ENCODE assay signal across 2 cellular contexts in genomic region chr1:25799758-25800537, GRCh38.
TF ChIP-seq lines count a peak whose summit lies in the region.

A gene with protein sequence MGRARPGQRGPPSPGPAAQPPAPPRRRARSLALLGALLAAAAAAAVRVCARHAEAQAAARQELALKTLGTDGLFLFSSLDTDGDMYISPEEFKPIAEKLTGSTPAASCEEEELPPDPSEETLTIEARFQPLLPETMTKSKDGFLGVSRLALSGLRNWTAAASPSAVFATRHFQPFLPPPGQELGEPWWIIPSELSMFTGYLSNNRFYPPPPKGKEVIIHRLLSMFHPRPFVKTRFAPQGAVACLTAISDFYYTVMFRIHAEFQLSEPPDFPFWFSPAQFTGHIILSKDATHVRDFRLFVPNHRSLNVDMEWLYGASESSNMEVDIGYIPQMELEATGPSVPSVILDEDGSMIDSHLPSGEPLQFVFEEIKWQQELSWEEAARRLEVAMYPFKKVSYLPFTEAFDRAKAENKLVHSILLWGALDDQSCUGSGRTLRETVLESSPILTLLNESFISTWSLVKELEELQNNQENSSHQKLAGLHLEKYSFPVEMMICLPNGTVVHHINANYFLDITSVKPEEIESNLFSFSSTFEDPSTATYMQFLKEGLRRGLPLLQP (plus strand): TSS chr1:25800193. CDS start chr1:25800231, 38 bp downstream.

TF ChIP-seq in GM23338, 12 proteins besides CTCF, POLR2A, EP300 and RAD21 (continued from another document and continues in another):
- TF ChIP-seq, protein P1, sequence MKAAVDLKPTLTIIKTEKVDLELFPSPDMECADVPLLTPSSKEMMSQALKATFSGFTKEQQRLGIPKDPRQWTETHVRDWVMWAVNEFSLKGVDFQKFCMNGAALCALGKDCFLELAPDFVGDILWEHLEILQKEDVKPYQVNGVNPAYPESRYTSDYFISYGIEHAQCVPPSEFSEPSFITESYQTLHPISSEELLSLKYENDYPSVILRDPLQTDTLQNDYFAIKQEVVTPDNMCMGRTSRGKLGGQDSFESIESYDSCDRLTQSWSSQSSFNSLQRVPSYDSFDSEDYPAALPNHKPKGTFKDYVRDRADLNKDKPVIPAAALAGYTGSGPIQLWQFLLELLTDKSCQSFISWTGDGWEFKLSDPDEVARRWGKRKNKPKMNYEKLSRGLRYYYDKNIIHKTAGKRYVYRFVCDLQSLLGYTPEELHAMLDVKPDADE (IDR thresholded peaks at IDR 0.05), result peak; percentile 46; the same call in 1 of the 2 replicates
- no peak for TF ChIP-seq EZH2phosphoT487 (IDR thresholded peaks at IDR 0.05; ENCODE audit: unreplicated experiment)
- TF ChIP-seq POLR2AphosphoS5 (IDR thresholded peaks at IDR 0.05; ENCODE audit: low read depth), result peak; percentile 53
- TF ChIP-seq ZNF114 (CRISPR knock-in tag; IDR thresholded peaks at IDR 0.05), result no peak
- no peak for TF ChIP-seq EZH2 (IDR thresholded peaks at IDR 0.05; ENCODE audit: low read depth, unreplicated experiment)
- no peak for TF ChIP-seq REST (IDR thresholded peaks at IDR 0.05; ENCODE audit: unreplicated experiment)
- TF ChIP-seq NANOG (IDR thresholded peaks at IDR 0.05; ENCODE audit: borderline replicate concordance), result no peak
- no peak for TF ChIP-seq ZNF331 (CRISPR knock-in tag; IDR thresholded peaks at IDR 0.05; ENCODE audit: low read depth)

TF ChIP-seq in GM12878, 131 proteins besides CTCF, POLR2A, EP300 and RAD21 (continued from another document):
- TF ChIP-seq HSF1 (IDR thresholded peaks at IDR 0.05; ENCODE audit: low read depth, low read length), result no peak
- TF ChIP-seq E2F4 (IDR thresholded peaks at IDR 0.05; ENCODE audit: low read depth, low read length), result no peak
- TF ChIP-seq CHD1 (IDR thresholded peaks at IDR 0.05; ENCODE audit: low read depth, low read length), result no peak
- TF ChIP-seq, protein P2, sequence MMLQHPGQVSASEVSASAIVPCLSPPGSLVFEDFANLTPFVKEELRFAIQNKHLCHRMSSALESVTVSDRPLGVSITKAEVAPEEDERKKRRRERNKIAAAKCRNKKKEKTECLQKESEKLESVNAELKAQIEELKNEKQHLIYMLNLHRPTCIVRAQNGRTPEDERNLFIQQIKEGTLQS (IDR thresholded peaks at IDR 0.05; ENCODE audit: borderline replicate concordance, extremely low read depth, low read depth, low read length), result no peak
- peak; percentile 38 for TF ChIP-seq IKZF1 (conservative IDR thresholded peaks at IDR 0.05)
- no peak for TF ChIP-seq MLLT1 (IDR thresholded peaks at IDR 0.05)
- no peak for TF ChIP-seq ZNF217 (IDR thresholded peaks at IDR 0.05)
- no peak for TF ChIP-seq PML (IDR thresholded peaks at IDR 0.05; ENCODE audit: low read length)
- no peak for TF ChIP-seq YY1 (IDR thresholded peaks at IDR 0.05; ENCODE audit: low read depth, low read length)
- TF ChIP-seq SMC3 (IDR thresholded peaks at IDR 0.05; ENCODE audit: borderline replicate concordance, low read length), result no peak
